In genomic region chr3:317012-317411, GRCh38 we compare ENCODE assay signal across 1 cellular context.
TF ChIP-seq lines count a peak whose summit lies in the region.

No MANE protein-coding gene starts in this region.

TF ChIP-seq in HEK293, 187 proteins besides CTCF, POLR2A, EP300 and RAD21 (continued from another document):
- TF ChIP-seq ATF2 (tag by site-specific recombination; IDR thresholded peaks at IDR 0.05; ENCODE audit: low read depth) (peak; percentile 63; the same call in 1 of the 2 replicates), PATZ1 (tag by site-specific recombination; IDR thresholded peaks at IDR 0.05) (no peak), MEIS1 (CRISPR knock-in tag; IDR thresholded peaks at IDR 0.05; ENCODE audit: borderline replicate concordance) (no peak), INSM2 (tag by site-specific recombination; IDR thresholded peaks at IDR 0.05) (no peak)
